26 cellular contexts compared by ENCODE assay signal in the genomic region with DNA sequence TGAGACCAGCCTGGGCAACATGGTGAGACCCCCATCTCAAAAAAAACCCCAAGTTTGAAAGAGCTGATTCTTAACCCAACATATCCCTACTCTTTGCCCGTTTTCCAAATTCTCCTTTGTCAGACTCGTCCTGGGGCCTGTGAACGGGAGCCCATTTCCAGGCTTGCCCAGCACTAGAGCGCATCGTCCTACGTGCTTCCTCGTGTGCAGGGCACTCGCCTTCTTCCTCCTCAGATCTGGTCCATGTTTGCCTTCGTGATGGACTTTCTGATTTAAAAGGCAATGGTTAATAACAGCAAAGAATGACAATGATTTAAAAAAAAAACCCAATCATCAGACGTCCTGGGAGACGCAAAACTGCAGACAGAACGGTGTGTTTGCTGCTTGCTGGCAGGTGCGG.
"Had no signal": no experiment of that assay in that cellular context is flagged by ENCODE, and none has a peak within 500 bp of the region (broad histone marks: within the 10 kb centered on the region; RNA-seq: fewer than 3 reads in every experiment).

No MANE protein-coding gene starts in this region.

- H3K9me3 ChIP-seq: gastroesophageal sphincter, right atrium auricular region, testis, transverse colon had no signal

- H3K4me2 ChIP-seq: neural progenitor cell had no signal

- H3K9ac ChIP-seq: neural progenitor cell had no signal

- FAIRE-seq: kidney had no signal

- H3K9me3 Mint-ChIP-seq: activated CD8-positive, alpha-beta T cell treated with anti-CD3 and anti-CD28 coated beads for 36 hours; activated T-helper 1 cell treated with anti-CD3 and anti-CD28 coated beads, Interleukin-12 subunit alpha, Interleukin-12 subunit beta, Interleukin-2, Interleukin-4 antibody, amounts not matched to agents 30 ng/mL and 10 ng/mL and 1 ng/mL, durations not matched to agents 14 hours and 24 hours and 36 hours; mesothelial cell of epicardium; naive B cell; neural progenitor cell had no signal

- H3K36me3 Mint-ChIP-seq: mesothelial cell of epicardium, naive B cell, neural progenitor cell had no signal

- ATAC-seq: activated CD8-positive, alpha-beta T cell treated with anti-CD3 and anti-CD28 coated beads for 36 hours; gastroesophageal sphincter had no signal

- DNase-seq: activated CD4-positive, alpha-beta T cell treated with anti-CD3 and anti-CD28 coated beads, Interleukin-2, amount 50 U/mL, for 1 hour; activated CD4-positive, CD25-positive, alpha-beta regulatory T cell treated with anti-CD3 and anti-CD28 coated beads, Interleukin-2, amount 50 U/mL, for 72 hours; activated CD8-positive, alpha-beta T cell treated with anti-CD3 and anti-CD28 coated beads for 36 hours; activated gamma-delta T cell treated with Interleukin-2 at 50 U/mL for 16 hours; activated naive CD4-positive, alpha-beta T cell treated with anti-CD3 and anti-CD28 coated beads, Interleukin-2, amount 50 U/mL, for 16 hours; cerebellar nuclear complex; effector memory CD4-positive, alpha-beta T cell; erythroblast; hippocampal formation; kidney; left colon; naive B cell; occipital lobe; stimulated activated CD4-positive, alpha-beta T cell treated with anti-CD3 and anti-CD28 coated beads, Interleukin-15, amount 100 ng/mL, for 24 hours; stimulated activated CD4-positive, alpha-beta T cell treated with anti-CD3 and anti-CD28 coated beads, Interleukin-2, amount 100 ng/mL, for 24 hours; stimulated activated naive CD4-positive, alpha-beta T cell treated with Interleukin-2 at 50 U/mL for 16 hours; T-helper 2 cell; testis; transverse colon had no signal

- H3K27me3 ChIP-seq: dorsolateral prefrontal cortex, neural progenitor cell, right atrium auricular region, testis, transverse colon had no signal

- H3K4me1 ChIP-seq: gastroesophageal sphincter, testis had no signal

- H3K4me3 ChIP-seq: coronary artery, gastroesophageal sphincter, neural progenitor cell, right atrium auricular region, testis, transverse colon had no signal

- H3K27ac ChIP-seq: coronary artery, gastroesophageal sphincter, neural progenitor cell, right atrium auricular region, testis, transverse colon had no signal

- H3K4me3 Mint-ChIP-seq: activated CD8-positive, alpha-beta T cell treated with anti-CD3 and anti-CD28 coated beads for 36 hours; activated T-helper 1 cell treated with anti-CD3 and anti-CD28 coated beads, Interleukin-12 subunit alpha, Interleukin-12 subunit beta, Interleukin-2, Interleukin-4 antibody, amounts not matched to agents 30 ng/mL and 10 ng/mL and 1 ng/mL, durations not matched to agents 14 hours and 24 hours and 36 hours; mesothelial cell of epicardium; naive B cell; neural progenitor cell had no signal

- H2AFZ ChIP-seq: neural progenitor cell had no signal

- H3K27ac Mint-ChIP-seq: activated CD8-positive, alpha-beta T cell treated with anti-CD3 and anti-CD28 coated beads for 36 hours; activated T-helper 1 cell treated with anti-CD3 and anti-CD28 coated beads, Interleukin-12 subunit alpha, Interleukin-12 subunit beta, Interleukin-2, Interleukin-4 antibody, amounts not matched to agents 30 ng/mL and 10 ng/mL and 1 ng/mL, durations not matched to agents 14 hours and 24 hours and 36 hours; mesothelial cell of epicardium; neural progenitor cell had no signal

- H3K36me3 ChIP-seq: gastroesophageal sphincter, neural progenitor cell, right atrium auricular region, transverse colon had no signal
